In the genomic region with DNA sequence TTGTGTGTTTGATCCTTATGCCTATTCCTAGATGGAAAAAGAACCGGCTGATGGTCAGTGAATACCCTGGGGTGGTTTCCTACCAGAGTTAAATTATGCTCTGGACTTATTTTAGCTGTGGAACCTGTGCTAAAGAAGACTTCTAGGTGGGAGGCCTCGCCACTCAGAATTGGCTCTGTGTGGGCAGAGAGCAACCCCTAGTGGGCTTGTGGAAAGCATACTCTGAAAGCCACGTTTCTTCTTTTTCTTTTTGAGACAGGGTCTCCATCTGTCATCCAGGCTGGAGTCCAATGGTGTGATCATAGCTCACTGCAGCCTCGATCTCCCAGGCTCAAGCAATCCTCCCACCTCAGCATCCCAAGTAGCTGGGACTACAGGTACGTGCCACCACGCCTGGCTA, we compare ENCODE assay signal across 2 cellular contexts. TPM values are rescaled to one million over a fixed set of nuclear protein-coding genes. Genes with fewer than 3 reads are reported as not detected.
"Had no signal": no experiment of that assay in that cellular context is flagged by ENCODE, and none has a peak within 500 bp of the region (broad histone marks: within the 10 kb centered on the region; RNA-seq: fewer than 3 reads in every experiment).

No MANE protein-coding gene starts in this region.

RNA-seq across cellular contexts. Expression of a gene that starts 48.3 kb away (rescaled TPM):
- polyA plus RNA-seq: immature natural killer cell; naive thymus-derived CD4-positive, alpha-beta T cell had no signal
